Comparison of ENCODE assay signal across 18 cellular contexts in genomic region chr5:90191352-90192045, GRCh38.
"Had no signal": no experiment of that assay in that cellular context is flagged by ENCODE, and none has a peak within 500 bp of the region (broad histone marks: within the 10 kb centered on the region; RNA-seq: fewer than 3 reads in every experiment).

No MANE protein-coding gene starts in this region.

- H3K36me3 Mint-ChIP-seq: activated naive CD4-positive, alpha-beta T cell treated with anti-CD3 and anti-CD28 coated beads, Interleukin-2, amount 50 U/mL, for 72 hours; immature natural killer cell; neural progenitor cell had no signal

- H3K27me3 Mint-ChIP-seq: T-helper 17 cell had no signal

- DNase-seq: activated CD4-positive, alpha-beta T cell treated with anti-CD3 and anti-CD28 coated beads for 4 hours; activated CD8-positive, alpha-beta T cell treated with anti-CD3 and anti-CD28 coated beads for 36 hours; activated gamma-delta T cell; activated T-cell treated with anti-CD3 and anti-CD28 coated beads, Interleukin-2, amount 50 U/mL, for 72 hours; amniotic stem cell; caudate nucleus; cortex of kidney; effector CD4-positive, alpha-beta T cell; foreskin keratinocyte; immature natural killer cell; lower lobe of right lung; sigmoid colon; stimulated activated CD4-positive, alpha-beta T cell treated with anti-CD3 and anti-CD28 coated beads, Interleukin-1b, Interleukin-23, amount 100 ng/mL, for 48 hours; T-helper 17 cell had no signal

- H3K27ac ChIP-seq: foreskin keratinocyte, lower lobe of right lung, neural progenitor cell, sigmoid colon, thoracic aorta had no signal

- H3K27ac Mint-ChIP-seq: activated CD8-positive, alpha-beta T cell treated with anti-CD3 and anti-CD28 coated beads for 36 hours; activated naive CD4-positive, alpha-beta T cell treated with anti-CD3 and anti-CD28 coated beads, Interleukin-2, amount 50 U/mL, for 72 hours; activated T-cell treated with anti-CD3 and anti-CD28 coated beads, Interleukin-2, amount 50 U/mL, for 72 hours; immature natural killer cell; neural progenitor cell; T-helper 17 cell; WTC11 had no signal

- H3K4me3 Mint-ChIP-seq: activated CD8-positive, alpha-beta T cell treated with anti-CD3 and anti-CD28 coated beads for 36 hours; activated T-cell treated with anti-CD3 and anti-CD28 coated beads, Interleukin-2, amount 50 U/mL, for 72 hours; immature natural killer cell; neural progenitor cell; T-helper 17 cell; WTC11 had no signal

- H3K9me3 Mint-ChIP-seq: activated T-cell treated with anti-CD3 and anti-CD28 coated beads, Interleukin-2, amount 50 U/mL, for 72 hours; neural progenitor cell; WTC11 had no signal

- H3K4me1 Mint-ChIP-seq: immature natural killer cell, neural progenitor cell, T-helper 17 cell had no signal
